ENCODE assay signal across 13 cellular contexts in the genomic region with DNA sequence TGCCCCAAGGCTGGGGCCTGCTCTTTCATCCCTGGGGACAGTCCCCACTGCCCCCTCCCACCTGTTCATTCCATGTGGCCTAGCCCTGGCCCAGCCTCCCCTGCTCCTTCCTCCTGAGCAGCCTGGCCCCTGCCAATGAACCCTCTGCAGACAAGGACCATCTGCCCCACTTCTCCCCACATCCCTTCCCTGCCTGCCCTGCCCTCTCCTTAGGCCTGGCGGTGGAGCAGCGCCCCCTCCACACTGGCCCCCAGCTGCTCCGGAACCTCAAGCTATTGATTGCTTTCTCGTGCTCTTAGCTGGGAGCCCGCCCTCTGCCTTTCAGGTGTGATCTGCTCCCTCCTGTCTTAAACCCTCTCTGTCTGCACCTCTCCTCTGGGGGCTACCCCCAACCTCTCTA. TPM values are rescaled to one million over a fixed set of nuclear protein-coding genes. Genes with fewer than 3 reads are reported as not detected.
DNase-seq lines count a peak whose midpoint lies in the region; ATAC-seq and TF ChIP-seq lines count a peak whose summit lies in the region.
"Had no signal": no experiment of that assay in that cellular context is flagged by ENCODE, and none has a peak within 500 bp of the region (broad histone marks: within the 10 kb centered on the region; RNA-seq: fewer than 3 reads in every experiment).

No MANE protein-coding gene starts in this region.

- no peak overlapping the region for H2BK5ac ChIP-seq in H9 (ENCODE audit: insufficient read length, low read length)

- H2AFZ ChIP-seq in H9 (ENCODE audit: low read length) = no peak overlapping the region
- H2AFZ ChIP-seq in parathyroid adenoma = peak overlapping the region; percentile 34

- peaks cover 5 to 11% of the 10 kb centered on the region in 2 experiments for H3K4me1 Mint-ChIP-seq in H9

- H4K91ac ChIP-seq in H9 (ENCODE audit: insufficient read length, low read depth, low read length) = no peak overlapping the region

- ATAC-seq in upper lobe of right lung (no peak), HG02938 (IDR thresholded peaks at IDR 0.05; ENCODE audit: unreplicated experiment) (no peak)

- H3K4me2 ChIP-seq in H9 (ENCODE audit: insufficient read depth, insufficient read length, low read length) = no peak overlapping the region
- no peak overlapping the region for H3K4me2 ChIP-seq in parathyroid adenoma (ENCODE audit: low read length)

- H2BK120ac ChIP-seq in H9 (ENCODE audit: low read depth, low read length, poor library complexity, severe bottlenecking) = no peak overlapping the region

- no peaks in the 10 kb centered on the region for H3K9me3 Mint-ChIP-seq in H9
- H3K9me3 Mint-ChIP-seq: CD8-positive, alpha-beta memory T cell; IgD-negative memory B cell had no signal

- H3K27me3 ChIP-seq in H9 (ENCODE audit: insufficient read depth, low read length) = no peaks in the 10 kb centered on the region
- no peaks in the 10 kb centered on the region for H3K27me3 ChIP-seq in WERI-Rb-1 (ENCODE audit: insufficient read depth, low read depth, severe bottlenecking)
- H3K27me3 ChIP-seq in parathyroid adenoma (ENCODE audit: control insufficient read depth, insufficient read depth, low read length) = no peaks in the 10 kb centered on the region
- no peaks in the 10 kb centered on the region for H3K27me3 ChIP-seq in upper lobe of right lung

- H3K79me1 ChIP-seq in H9 (ENCODE audit: insufficient read depth, low read depth, low read length, poor library complexity, severe bottlenecking) = no peaks in the 10 kb centered on the region

- DNase-seq in H9 (no peak), NCI-H2107 treated with DMSO at 0.1 percent for 48 hours (lab: John Stamatoyannopoulos, UW; ENCODE audit: unreplicated experiment) (peak; percentile 70), WERI-Rb-1 (peak; percentile 90), NCI-H1436 (lab: John Stamatoyannopoulos, UW) (no peak), upper lobe of right lung (no peak)
- DNase-seq: CD8-positive, alpha-beta memory T cell; EL; NCI-H2029 treated with DMSO at 0.1 percent for 48 hours; NCI-H774; SIG-M5 had no signal

- TF ChIP-seq CTCF in H9 (conservative IDR thresholded peaks at IDR 0.05) (no peak), WERI-Rb-1 (IDR thresholded peaks at IDR 0.05; ENCODE audit: low read depth, low read length) (0 out of 2 replicates have a peak, but pooled peaks have one; percentile 4), parathyroid adenoma (IDR thresholded peaks at IDR 0.05) (no peak), upper lobe of right lung (IDR thresholded peaks at IDR 0.05) (no peak)

- H2AK5ac ChIP-seq in H9 (ENCODE audit: insufficient read length, low read length) = no peak overlapping the region

- H3K27ac Mint-ChIP-seq in H9 = peak overlapping the region; percentile 44 to 91 (median 60); a peak in 3 of 7 replicates

- intact Hi-C loops in upper lobe of right lung (cut with DNase I) = no loop called here

- H4K8ac ChIP-seq in H9 (replicated peaks; ENCODE audit: insufficient read length, low read depth, low read length) = no peak overlapping the region

- WGBS in H9 (ENCODE audit: extremely low coverage, insufficient read length, low lambda C conversion rate) = no CpG with 5 or more reads among the region's 5 CpGs

- H3K4me3 Mint-ChIP-seq in H9 = no peak overlapping the region
- H3K4me3 Mint-ChIP-seq: CD8-positive, alpha-beta memory T cell had no signal

- H3K27ac ChIP-seq in H9 (ENCODE audit: insufficient read length, low read depth, low read length) (no peak overlapping the region), WERI-Rb-1 (peak overlapping the region; percentile 71), parathyroid adenoma (peak overlapping the region; percentile 97), upper lobe of right lung (no peak overlapping the region)

- H3K27me3 Mint-ChIP-seq in H9 (ENCODE audit: low read depth) = no peaks in the 10 kb centered on the region
- H3K27me3 Mint-ChIP-seq: CD8-positive, alpha-beta memory T cell; IgD-negative memory B cell had no signal

- H3K56ac ChIP-seq in H9 (ENCODE audit: insufficient read length, low read depth, low read length) = no peak overlapping the region

- H2BK20ac ChIP-seq in H9 (ENCODE audit: low read depth, low read length, poor library complexity, severe bottlenecking) = no peak overlapping the region

- H3K23me2 ChIP-seq in H9 (ENCODE audit: insufficient read length, low read depth, low read length, poor library complexity, severe bottlenecking) = no peaks in the 10 kb centered on the region

- H3K79me2 ChIP-seq in H9 (ENCODE audit: insufficient read depth, low read length) (peaks cover 4% of the 10 kb centered on the region; the same call in 1 of the 2 replicates), parathyroid adenoma (peaks cover 64% of the 10 kb centered on the region)

- H3K18ac ChIP-seq in H9 (ENCODE audit: insufficient read length, low read depth, low read length) = no peak overlapping the region

- no peak overlapping the region for H4K5ac ChIP-seq in H9 (ENCODE audit: insufficient read length, low read depth, low read length)

- no peaks in the 10 kb centered on the region for H4K20me1 ChIP-seq in H9 (ENCODE audit: control insufficient read depth, insufficient read depth, insufficient read length)

- no peak overlapping the region for H3K9ac ChIP-seq in H9 (ENCODE audit: extremely low read depth, insufficient read length, low read length)
- H3K9ac ChIP-seq in parathyroid adenoma = peak overlapping the region; percentile 8

- no peak overlapping the region for H3K23ac ChIP-seq in H9 (ENCODE audit: insufficient read length, low read depth, low read length)

- no peak overlapping the region for H3K4ac ChIP-seq in H9 (ENCODE audit: low read depth, low read length)

- H3K36me3 ChIP-seq in WERI-Rb-1 = peaks cover 57% of the 10 kb centered on the region
- H3K36me3 ChIP-seq in parathyroid adenoma (ENCODE audit: control insufficient read depth, insufficient read depth, low read length) = no peaks in the 10 kb centered on the region
- peaks cover 16% of the 10 kb centered on the region for H3K36me3 ChIP-seq in upper lobe of right lung

- H3K9me3 ChIP-seq in H9 (ENCODE audit: control insufficient read depth, low read depth, low read length) (no peaks in the 10 kb centered on the region), WERI-Rb-1 (ENCODE audit: severe bottlenecking) (no peaks in the 10 kb centered on the region), parathyroid adenoma (ENCODE audit: control insufficient read depth, low read length) (no peaks in the 10 kb centered on the region), upper lobe of right lung (no peaks in the 10 kb centered on the region)

- H3K4me1 ChIP-seq in H9 (ENCODE audit: insufficient read depth, low read length) (no peaks in the 10 kb centered on the region), parathyroid adenoma (peaks cover 83% of the 10 kb centered on the region), upper lobe of right lung (peaks cover 18% of the 10 kb centered on the region)

- H2BK15ac ChIP-seq in H9 (ENCODE audit: low read depth, low read length) = no peak overlapping the region

- H3K14ac ChIP-seq in H9 (ENCODE audit: insufficient read depth, low read length) = no peak overlapping the region

- peaks cover 4 to 19% (median 17%) of the 10 kb centered on the region in 3 experiments; a peak in 6 of 7 replicates for H3K36me3 Mint-ChIP-seq in H9 (ENCODE audit: insufficient read depth in 1 of 3, low read depth in 3 of 3)

- no peak overlapping the region for H3T11ph ChIP-seq in H9 (ENCODE audit: low read length)

- H2BK12ac ChIP-seq in H9 (ENCODE audit: insufficient read length, low read depth, low read length) = no peak overlapping the region

- no peak overlapping the region for H3K4me3 ChIP-seq in WERI-Rb-1 (ENCODE audit: low read depth, low read length)
- H3K4me3 ChIP-seq in parathyroid adenoma (ENCODE audit: low read depth, low read length) = no peak overlapping the region
- no peak overlapping the region for H3K4me3 ChIP-seq in upper lobe of right lung

RNA-seq across cellular contexts. Expression of a gene that starts 8.0 kb away (rescaled TPM):
- total RNA-seq in H9 (2021) = 39.6 and 42.1 TPM in 2 replicates
- 53.5 TPM for total RNA-seq in upper lobe of right lung

Comparison
In these comparisons a context has a peak if more than half of its experiments do, and no peak if none do; other contexts are left out.
1. DNase-seq: peak in NCI-H2107 treated with DMSO at 0.1 percent for 48 hours (single experiment) and WERI-Rb-1 (single experiment); none in H9 (single experiment), NCI-H1436 (single experiment) and upper lobe of right lung (single experiment).
2. H3K27ac ChIP-seq: peak in WERI-Rb-1 (single experiment) and parathyroid adenoma (single experiment); none in H9 (single experiment) and upper lobe of right lung (single experiment).